In the genomic region with DNA sequence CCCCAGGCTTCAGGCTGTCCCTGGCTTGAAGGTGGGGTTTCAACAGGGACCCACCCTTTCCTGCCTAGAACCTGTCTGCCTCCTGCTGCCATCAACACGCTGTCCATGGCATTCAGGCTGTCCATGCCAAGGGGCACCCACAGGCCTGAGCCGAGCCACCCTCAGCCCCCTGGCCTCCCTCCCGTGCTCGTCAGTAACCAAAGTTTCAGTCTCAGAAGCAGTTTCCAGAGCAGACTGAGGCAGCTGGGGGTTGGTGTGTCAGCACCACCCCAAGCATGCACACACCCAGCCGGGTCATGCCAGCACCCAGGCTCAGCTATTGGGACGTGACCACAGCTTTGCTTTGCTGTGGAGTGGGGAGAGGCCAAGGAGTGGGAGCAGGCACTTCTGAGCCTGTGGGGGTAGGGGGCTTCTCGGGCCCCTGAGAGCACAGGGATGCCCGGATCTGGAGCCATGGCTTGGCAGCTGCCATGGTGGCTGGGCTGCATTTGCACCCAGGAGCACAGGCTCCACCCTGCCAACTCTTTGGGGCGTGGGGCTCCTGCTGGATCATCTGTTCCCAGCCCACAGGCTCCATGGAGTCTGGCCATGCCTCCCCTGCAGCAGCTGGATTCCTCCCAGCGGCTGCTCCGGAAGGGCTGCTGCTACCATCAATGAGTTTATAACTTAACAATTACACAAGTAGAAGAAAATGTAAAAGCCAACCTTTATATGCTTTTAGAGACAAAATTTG, we compare ENCODE assay signal across 13 cellular contexts.
"Had no signal": no experiment of that assay in that cellular context is flagged by ENCODE, and none has a peak within 500 bp of the region (broad histone marks: within the 10 kb centered on the region; RNA-seq: fewer than 3 reads in every experiment).

No MANE protein-coding gene starts in this region.

- H3K4me3 Mint-ChIP-seq: activated CD4-positive, alpha-beta memory T cell treated with anti-CD3 and anti-CD28 coated beads for 36 hours; activated T-cell treated with anti-CD3 and anti-CD28 coated beads, Interleukin-2, amount 50 U/mL, for 72 hours; nephron progenitor cell had no signal

- H3K9me3 Mint-ChIP-seq: nephron progenitor cell had no signal

- ATAC-seq: activated T-cell treated with anti-CD3 and anti-CD28 coated beads, Interleukin-2, amount 50 U/mL, for 72 hours; foreskin keratinocyte had no signal

- DNase-seq: activated CD4-positive, alpha-beta memory T cell treated with anti-CD3 and anti-CD28 coated beads for 36 hours; activated CD4-positive, alpha-beta T cell treated with anti-CD3 and anti-CD28 coated beads for 1 hour; activated gamma-delta T cell treated with Interleukin-2 at 50 U/mL for 16 hours; activated T-cell treated with anti-CD3 and anti-CD28 coated beads, Interleukin-2, amount 50 U/mL, for 72 hours; foreskin keratinocyte; head of caudate nucleus; nephron progenitor cell; stimulated activated CD4-positive, alpha-beta T cell treated with anti-CD3 and anti-CD28 coated beads, Interleukin-15, amount 100 ng/mL, for 24 hours; stimulated activated CD4-positive, alpha-beta T cell treated with anti-CD3 and anti-CD28 coated beads, Interleukin-4, amount 100 ng/mL, for 24 hours; T-helper 9 cell; uterus had no signal

- H3K27me3 Mint-ChIP-seq: activated CD4-positive, alpha-beta memory T cell treated with anti-CD3 and anti-CD28 coated beads for 36 hours had no signal

- H3K27me3 ChIP-seq: ascending aorta, esophagus muscularis mucosa, foreskin keratinocyte, uterus had no signal

- H3K4me1 ChIP-seq: ascending aorta, foreskin keratinocyte, uterus had no signal

- H3K4me3 ChIP-seq: ascending aorta, esophagus muscularis mucosa, uterus had no signal

- H3K27ac Mint-ChIP-seq: activated CD4-positive, alpha-beta memory T cell treated with anti-CD3 and anti-CD28 coated beads for 36 hours; activated T-cell treated with anti-CD3 and anti-CD28 coated beads, Interleukin-2, amount 50 U/mL, for 72 hours; nephron progenitor cell had no signal

- H3K27ac ChIP-seq: ascending aorta, esophagus muscularis mucosa, foreskin keratinocyte, uterus had no signal

- H3K9me3 ChIP-seq: ascending aorta, esophagus muscularis mucosa, uterus had no signal

- H3K36me3 ChIP-seq: ascending aorta, esophagus muscularis mucosa, uterus had no signal
